ENCODE assay signal across 13 cellular contexts in genomic region chr7:139660317-139661042, GRCh38.
DNase-seq lines count a peak whose midpoint lies in the region; ATAC-seq, FAIRE-seq and TF ChIP-seq lines count a peak whose summit lies in the region.
"Had no signal": no experiment of that assay in that cellular context is flagged by ENCODE, and none has a peak within 500 bp of the region (broad histone marks: within the 10 kb centered on the region; RNA-seq: fewer than 3 reads in every experiment).

No MANE protein-coding gene starts in this region.

- POLR2A ChIA-PET in HEK293 (lab: Yijun Ruan, JAX) (no interaction called here), OCI-LY7 (lab: Charles Lee) (interaction anchor here (1.0 kb wide), 1 partner anchor 10 kb away, joined by 3 read pairs; no protein-coding TSS in a partner anchor)

- H3K4me1 ChIP-seq in HEK293 (ENCODE audit: control insufficient read depth, insufficient read depth, low read length) (no peaks in the 10 kb centered on the region), keratinocyte (ENCODE audit: control insufficient read depth, extremely low read depth, insufficient read depth, low read length) (peaks cover 31% of the 10 kb centered on the region), prostate gland (replicated peaks) (peaks cover 20% of the 10 kb centered on the region), OCI-LY7 (ENCODE audit: insufficient read depth, low read length, poor library complexity, severe bottlenecking) (no peaks in the 10 kb centered on the region)

- H3K36me3 ChIP-seq in HEK293 (ENCODE audit: control insufficient read depth in 2 of 2, insufficient read depth in 1 of 2, low read length in 2 of 2) = no peaks in the 10 kb centered on the region
- no peaks in the 10 kb centered on the region for H3K36me3 ChIP-seq in keratinocyte (ENCODE audit: control insufficient read depth in 2 of 2, extremely low read depth in 1 of 2, insufficient read depth in 2 of 2, low read length in 2 of 2)
- H3K36me3 ChIP-seq in prostate gland = no peaks in the 10 kb centered on the region
- H3K36me3 ChIP-seq in OCI-LY7 (ENCODE audit: insufficient read depth, low read length) = no peaks in the 10 kb centered on the region

- no TSS peak for BruUV-seq in OCI-LY7 (replicated peaks; lab: Mats Ljungman, UMichigan)

- dilution Hi-C loops in keratinocyte (cut with MboI; ENCODE audit: extremely low pct_ligation_motif_present, low sequenced_read_pairs) = no loop called here

- intact Hi-C loops in prostate gland (cut with DNase I) = no loop called here
- intact Hi-C loops in OCI-LY7 (cut with micrococcal nuclease; ENCODE audit: unreplicated experiment) = no loop called here

- DNase-seq in astrocyte of the spinal cord (ENCODE audit: low read depth, low spot score) (peak; percentile 64), keratinocyte (ENCODE audit: low read depth, low spot score) (no peak), prostate gland (ENCODE audit: low spot score) (peak; percentile 47), OCI-LY7 (ENCODE audit: low spot score) (no peak), C1 segment of cervical spinal cord (lab: John Stamatoyannopoulos, UW) (no peak)
- no peak for DNase-seq in activated effector memory CD4-positive, alpha-beta T cell treated with anti-CD3 and anti-CD28 coated beads, Interleukin-2, amount 50 U/mL, for 16 hours
- DNase-seq: CD4-positive, alpha-beta memory T cell; hippocampal formation; NCI-H1048; T1000 had no signal

- H4K20me1 ChIP-seq in keratinocyte (ENCODE audit: control insufficient read depth, extremely low read depth, insufficient read depth, low read length) = no peaks in the 10 kb centered on the region
- no peaks in the 10 kb centered on the region for H4K20me1 ChIP-seq in OCI-LY7 (ENCODE audit: insufficient read depth, low read length)

- peak; percentile 72 for FAIRE-seq in keratinocyte (lab: Jason Lieb, UNC)

- peak overlapping the region; percentile 46 for H3K9ac ChIP-seq in keratinocyte (ENCODE audit: control insufficient read depth, extremely low read depth, insufficient read depth, low read length)

- H3K79me2 ChIP-seq in keratinocyte (ENCODE audit: control insufficient read depth, insufficient read depth, low read length) (peaks cover 15% of the 10 kb centered on the region), OCI-LY7 (ENCODE audit: insufficient read depth, low read depth, low read length) (no peaks in the 10 kb centered on the region)

- H3K4me2 ChIP-seq in keratinocyte (ENCODE audit: control insufficient read depth, extremely low read depth, insufficient read depth, low read depth, low read length) (peak overlapping the region; percentile 46), OCI-LY7 (ENCODE audit: low read length) (no peak overlapping the region)

- CTCF ChIA-PET in HEK293 (lab: Yijun Ruan, JAX) = interaction anchor here (0.8 to 3.2 kb wide), 3 partner anchors 14 to 15 kb away, joined by 4 to 26 read pairs (median 6); no protein-coding TSS in a partner anchor
- CTCF ChIA-PET in OCI-LY7 (lab: Charles Lee; ENCODE audit: unreplicated experiment) = no interaction called here

- no peak for ATAC-seq in HG03039 (IDR thresholded peaks at IDR 0.05; ENCODE audit: unreplicated experiment)

- H3K27me3 ChIP-seq in keratinocyte (ENCODE audit: control insufficient read depth, extremely low read depth, insufficient read depth, low read length) = no peaks in the 10 kb centered on the region
- no peaks in the 10 kb centered on the region for H3K27me3 ChIP-seq in prostate gland (replicated peaks; ENCODE audit: insufficient read depth)

- WGBS in prostate gland = 46% methylated on average over 10 of the region's 10 CpGs

- no peaks in the 10 kb centered on the region for H3K9me1 ChIP-seq in keratinocyte (ENCODE audit: control insufficient read depth, extremely low read depth, insufficient read depth, low read length)

- no peak for TF ChIP-seq POLR2A in prostate gland (IDR thresholded peaks at IDR 0.05)

- in situ Hi-C loops in astrocyte of the spinal cord (cut with HindIII; ENCODE audit: low sequenced_read_pairs) = no loop called here

- no peak for TF ChIP-seq CTCF in HEK293 (tag by site-specific recombination; IDR thresholded peaks at IDR 0.05)
- no peak for TF ChIP-seq CTCF in astrocyte of the spinal cord (IDR thresholded peaks at IDR 0.05; ENCODE audit: low read depth, low read length)
- TF ChIP-seq CTCF in keratinocyte (optimal IDR thresholded peaks at IDR 0.05 in 1 of 3, IDR thresholded peaks at IDR 0.05 in 1 of 3, conservative IDR thresholded peaks at IDR 0.05 in 1 of 3; ENCODE audit: extremely low read depth in 1 of 3, insufficient read depth in 2 of 3, low read length in 3 of 3) = no peak
- no peak for TF ChIP-seq CTCF in prostate gland (IDR thresholded peaks at IDR 0.05)
- TF ChIP-seq CTCF in OCI-LY7 (conservative IDR thresholded peaks at IDR 0.05; ENCODE audit: low read length) = no peak

- no peaks in the 10 kb centered on the region for H3K9me2 ChIP-seq in OCI-LY7 (ENCODE audit: insufficient read depth, low read length)

- no peak overlapping the region for H3K4me3 ChIP-seq in HEK293 (ENCODE audit: low read depth, low read length)
- no peak overlapping the region for H3K4me3 ChIP-seq in astrocyte of the spinal cord (ENCODE audit: low read depth, low read length)
- H3K4me3 ChIP-seq in keratinocyte (ENCODE audit: control insufficient read depth in 2 of 3, extremely low read depth in 1 of 3, insufficient read depth in 2 of 3, low read depth in 1 of 3, low read length in 3 of 3) = peak overlapping the region in 1 of 3 experiments; percentile 42
- no peak overlapping the region for H3K4me3 ChIP-seq in prostate gland
- H3K4me3 ChIP-seq in OCI-LY7 (ENCODE audit: low read depth, low read length, poor library complexity, severe bottlenecking) = no peak overlapping the region
- H3K4me3 ChIP-seq: coronary artery had no signal

- H3K9me3 ChIP-seq in HEK293 (ENCODE audit: control insufficient read depth, insufficient read depth, low read depth, low read length) = no peaks in the 10 kb centered on the region
- H3K9me3 ChIP-seq in keratinocyte (ENCODE audit: control insufficient read depth, low read depth, low read length) = no peaks in the 10 kb centered on the region
- no peaks in the 10 kb centered on the region for H3K9me3 ChIP-seq in prostate gland
- no peaks in the 10 kb centered on the region for H3K9me3 ChIP-seq in OCI-LY7 (ENCODE audit: low read length)

- H2AFZ ChIP-seq in keratinocyte (ENCODE audit: control insufficient read depth, low read length) (peak overlapping the region; percentile 71), OCI-LY7 (ENCODE audit: low read length) (no peak overlapping the region)

- H3K27ac ChIP-seq in HEK293 (ENCODE audit: extremely low read depth, low read depth, low read length) (no peak overlapping the region), keratinocyte (ENCODE audit: control insufficient read depth, insufficient read depth, low read length) (peak overlapping the region; percentile 59), prostate gland (peak overlapping the region; percentile 54 to 75), OCI-LY7 (ENCODE audit: low read depth, low read length, poor library complexity, severe bottlenecking) (no peak overlapping the region)
- H3K27ac ChIP-seq: coronary artery had no signal

TF ChIP-seq in HEK293, 187 proteins besides CTCF, POLR2A, EP300 and RAD21 (continues in another document):
- TF ChIP-seq GLIS1 (tag by site-specific recombination; IDR thresholded peaks at IDR 0.05) (no peak), ZNF791 (tag by site-specific recombination; IDR thresholded peaks at IDR 0.05) (no peak), ZNF580 (tag by site-specific recombination; IDR thresholded peaks at IDR 0.05) (no peak), ZNF623 (tag by site-specific recombination; IDR thresholded peaks at IDR 0.05) (peak; percentile 66), ZNF449 (tag by site-specific recombination; IDR thresholded peaks at IDR 0.05) (peak; percentile 96), ZNF555 (tag by site-specific recombination; conservative IDR thresholded peaks at IDR 0.05) (no peak), ZFP69B (tag by site-specific recombination; IDR thresholded peaks at IDR 0.05) (no peak), ZNF175 (tag by site-specific recombination; IDR thresholded peaks at IDR 0.05) (no peak)

Comparison
In these comparisons a context has a peak if more than half of its experiments do, and no peak if none do; other contexts are left out.
1. H3K27ac ChIP-seq: peak in keratinocyte (single experiment) and prostate gland (2 of 2); none in HEK293 (single experiment) and OCI-LY7 (single experiment).
2. DNase-seq: peak in astrocyte of the spinal cord (single experiment) and prostate gland (single experiment); none in keratinocyte (single experiment), OCI-LY7 (single experiment), activated effector memory CD4-positive, alpha-beta T cell treated with anti-CD3 and anti-CD28 coated beads, Interleukin-2, amount 50 U/mL, for 16 hours (single experiment) and C1 segment of cervical spinal cord (0 of 14).